1 cellular context compared by ENCODE assay signal in genomic region chr12:1830981-1831930, GRCh38.
TF ChIP-seq lines count a peak whose summit lies in the region.

No MANE protein-coding gene starts in this region.

TF ChIP-seq in WTC11, 78 proteins besides CTCF, POLR2A, EP300 and RAD21 (continued from another document):
- TF ChIP-seq ZNF281 (CRISPR knock-in tag; IDR thresholded peaks at IDR 0.05) (peak; percentile 68; the same call in 1 of the 2 replicates), E2F4 (CRISPR knock-in tag; IDR thresholded peaks at IDR 0.05; ENCODE audit: borderline replicate concordance, low read depth) (no peak), CREB1 (CRISPR knock-in tag; IDR thresholded peaks at IDR 0.05) (peak; percentile 56; the same call in 1 of the 2 replicates), ATF6 (CRISPR knock-in tag; IDR thresholded peaks at IDR 0.05) (peak; percentile 63; the same call in 1 of the 2 replicates), ZNF423 (CRISPR knock-in tag; IDR thresholded peaks at IDR 0.05) (no peak), ZNF671 (CRISPR knock-in tag; IDR thresholded peaks at IDR 0.05) (no peak), NFYB (CRISPR knock-in tag; conservative IDR thresholded peaks at IDR 0.05; ENCODE audit: low read depth) (no peak), ZSCAN18 (CRISPR knock-in tag; IDR thresholded peaks at IDR 0.05) (no peak), ARID4B (CRISPR knock-in tag; IDR thresholded peaks at IDR 0.05; ENCODE audit: borderline replicate concordance) (peak; percentile 86), ELF4 (CRISPR knock-in tag; IDR thresholded peaks at IDR 0.05; ENCODE audit: low read depth) (no peak), IRF1 (CRISPR knock-in tag; IDR thresholded peaks at IDR 0.05) (peak; percentile 88), ETV6 (CRISPR knock-in tag; IDR thresholded peaks at IDR 0.05) (peak; percentile 93), HMGA2 (CRISPR knock-in tag; IDR thresholded peaks at IDR 0.05) (no peak), NR3C1 (CRISPR knock-in tag; conservative IDR thresholded peaks at IDR 0.05; ENCODE audit: low read depth) (0 out of 2 replicates have a peak, but pooled peaks have one; percentile 51), FOXP1 (CRISPR knock-in tag; IDR thresholded peaks at IDR 0.05; ENCODE audit: borderline replicate concordance) (peak; percentile 89), TP53 (CRISPR knock-in tag; IDR thresholded peaks at IDR 0.05) (peak; percentile 93), MAX (CRISPR knock-in tag; IDR thresholded peaks at IDR 0.05) (peak; percentile 60; the same call in 1 of the 2 replicates), JAZF1 (CRISPR knock-in tag; IDR thresholded peaks at IDR 0.05) (no peak), FOXK1 (CRISPR knock-in tag; IDR thresholded peaks at IDR 0.05) (peak; percentile 80; the same call in 1 of the 2 replicates), AFF4 (CRISPR knock-in tag; IDR thresholded peaks at IDR 0.05; ENCODE audit: borderline replicate concordance) (no peak), USF1 (CRISPR knock-in tag; IDR thresholded peaks at IDR 0.05) (peak; percentile 75; the same call in 1 of the 2 replicates), ERG (CRISPR knock-in tag; IDR thresholded peaks at IDR 0.05) (no peak), ZNF396 (CRISPR knock-in tag; IDR thresholded peaks at IDR 0.05; ENCODE audit: borderline replicate concordance) (no peak), NR1H2 (CRISPR knock-in tag; IDR thresholded peaks at IDR 0.05) (peak; percentile 65; the same call in 1 of the 2 replicates), FOXP4 (CRISPR knock-in tag; IDR thresholded peaks at IDR 0.05) (peak; percentile 95), KAT7 (CRISPR knock-in tag; IDR thresholded peaks at IDR 0.05; ENCODE audit: borderline replicate concordance) (no peak), GRHL2 (CRISPR knock-in tag; IDR thresholded peaks at IDR 0.05; ENCODE audit: insufficient replicate concordance, severe bottlenecking) (no peak)
